In the genomic region with DNA sequence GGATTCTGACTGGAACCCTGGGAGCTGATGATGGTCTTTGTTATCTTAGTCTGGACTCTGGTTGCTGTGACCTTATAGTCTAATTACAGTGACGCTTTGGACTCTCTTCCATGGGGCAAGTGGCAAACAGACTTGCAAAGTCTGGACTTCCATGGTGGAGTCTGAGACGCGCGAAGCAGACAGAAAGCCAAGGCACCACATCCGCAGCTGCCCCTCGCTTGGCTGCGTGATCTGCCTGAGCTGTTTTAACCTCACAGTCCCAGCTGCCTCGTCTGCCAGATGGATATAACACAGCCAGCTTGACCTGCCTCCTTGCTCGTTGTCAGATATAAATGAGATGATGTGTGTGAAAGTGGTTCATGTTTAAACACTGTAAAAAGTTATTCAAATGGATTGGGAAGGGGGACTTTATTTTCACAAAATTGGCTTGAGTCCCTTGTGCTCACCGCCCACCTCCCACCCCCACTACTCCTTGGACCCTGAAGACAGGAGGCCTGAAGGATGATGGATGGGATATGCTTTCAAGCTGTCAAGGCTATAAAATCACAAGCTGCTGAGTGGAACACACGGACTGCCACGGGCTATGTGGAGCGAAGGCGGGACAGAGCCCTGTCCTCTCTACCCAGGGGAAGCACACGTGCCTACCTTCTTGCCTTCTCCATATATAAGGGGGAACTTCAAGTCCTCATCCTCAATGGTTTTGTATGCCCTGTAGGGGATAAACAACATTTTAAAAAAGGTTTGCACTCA, we compare ENCODE assay signal across 17 cellular contexts.
A peak's percentile ranks its signal among the peaks of the same experiment; 100 is the strongest.
DNase-seq lines count a peak whose midpoint lies in the region; ATAC-seq and TF ChIP-seq lines count a peak whose summit lies in the region.
"Had no signal": no experiment of that assay in that cellular context is flagged by ENCODE, and none has a peak within 500 bp of the region (broad histone marks: within the 10 kb centered on the region; RNA-seq: fewer than 3 reads in every experiment).

No MANE protein-coding gene starts in this region.

- H3K27me3 ChIP-seq in CD8-positive, alpha-beta memory T cell (ENCODE audit: insufficient read depth, low read length, poor library complexity, severe bottlenecking), result no peaks in the 10 kb centered on the region

- H3K27ac ChIP-seq in CD8-positive, alpha-beta memory T cell (ENCODE audit: low read depth, low read length), result no peak overlapping the region
- H3K27ac ChIP-seq: KMS-11, skin epidermis had no signal

- POLR2A ChIA-PET in CD8-positive, alpha-beta memory T cell (lab: Charles Lee), result no interaction called here

- no peaks in the 10 kb centered on the region for H3K36me3 Mint-ChIP-seq in neural crest cell (ENCODE audit: low read depth)
- peaks cover 40% of the 10 kb centered on the region for H3K36me3 Mint-ChIP-seq in type B pancreatic cell
- H3K36me3 Mint-ChIP-seq in CD8-positive, alpha-beta memory T cell, result peaks cover 0 to 1% (median 0%) of the 10 kb centered on the region in 3 donors
- H3K36me3 Mint-ChIP-seq: stimulated activated memory B cell treated with anti-CD40 and anti-IgM and Interleukin-4, amounts not matched to agents 10 μg/mL and 1 μg/mL and 100 μg/mL, for 72 hours had no signal

- no peak overlapping the region for H3K4me3 ChIP-seq in fibroblast of mammary gland (ENCODE audit: control insufficient read depth, low read depth, low read length)
- no peak overlapping the region for H3K4me3 ChIP-seq in CD8-positive, alpha-beta memory T cell (ENCODE audit: low read length)
- H3K4me3 ChIP-seq: skin epidermis had no signal

- H3K36me3 ChIP-seq in CD8-positive, alpha-beta memory T cell (ENCODE audit: insufficient read depth, low read length), result no peaks in the 10 kb centered on the region

- no peak for ATAC-seq in HG03469 (IDR thresholded peaks at IDR 0.05; ENCODE audit: unreplicated experiment)
- ATAC-seq: stimulated activated memory B cell treated with anti-CD40 and anti-IgM and Interleukin-4, amounts not matched to agents 10 μg/mL and 1 μg/mL and 100 μg/mL, for 72 hours had no signal

- H3K27ac Mint-ChIP-seq in neural crest cell (ENCODE audit: unreplicated experiment) (peak overlapping the region; percentile 53), type B pancreatic cell (no peak overlapping the region)
- H3K27ac Mint-ChIP-seq in CD8-positive, alpha-beta memory T cell, result no peak overlapping the region
- H3K27ac Mint-ChIP-seq: activated CD4-positive, alpha-beta T cell treated with anti-CD3 and anti-CD28 coated beads, Interleukin-2, amount 10 ng/mL, durations not matched to agents 24 days and 14 days; activated naive CD4-positive, alpha-beta T cell treated with anti-CD3 and anti-CD28 coated beads for 36 hours; stimulated activated memory B cell treated with anti-CD40 and anti-IgM and Interleukin-4, amounts not matched to agents 10 μg/mL and 1 μg/mL and 100 μg/mL, for 72 hours had no signal

- DNase-seq in AG08396 (ENCODE audit: low spot score), result peak; percentile 13
- peak; percentile 64 for DNase-seq in NCI-H2171 treated with DMSO at 0.1 percent for 48 hours (lab: John Stamatoyannopoulos, UW)
- DNase-seq in fibroblast of mammary gland (ENCODE audit: low read depth), result peak; percentile 46
- no peak for DNase-seq in neural crest cell (ENCODE audit: low read depth, low spot score)
- DNase-seq in activated CD4-positive, alpha-beta T cell treated with anti-CD3 and anti-CD28 coated beads for 1 hour, result no peak
- no peak for DNase-seq in type B pancreatic cell (ENCODE audit: extremely low spot score, unreplicated experiment)
- DNase-seq in CD8-positive, alpha-beta memory T cell, result no peak
- DNase-seq: activated CD4-positive, alpha-beta T cell treated with anti-CD3 and anti-CD28 coated beads, Interleukin-2, amount 10 ng/mL, durations not matched to agents 24 days and 14 days; activated naive CD4-positive, alpha-beta T cell treated with anti-CD3 and anti-CD28 coated beads for 36 hours; activated T-cell treated with anti-CD3 and anti-CD28 coated beads for 4 hours; effector CD8-positive, alpha-beta T cell; NCI-H1105; T1000 had no signal

- CTCF ChIA-PET in CD8-positive, alpha-beta memory T cell (lab: Charles Lee), result no interaction called here

- TF ChIP-seq CTCF in fibroblast of mammary gland (conservative IDR thresholded peaks at IDR 0.05; ENCODE audit: control insufficient read depth, insufficient read depth, low read depth, low read length) (no peak), neural crest cell (conservative IDR thresholded peaks at IDR 0.05) (no peak), type B pancreatic cell (conservative IDR thresholded peaks at IDR 0.05) (no peak)

- H3K9me3 Mint-ChIP-seq in neural crest cell, result peaks cover 4% of the 10 kb centered on the region
- no peaks in the 10 kb centered on the region for H3K9me3 Mint-ChIP-seq in type B pancreatic cell
- no peaks in the 10 kb centered on the region for H3K9me3 Mint-ChIP-seq in CD8-positive, alpha-beta memory T cell
- H3K9me3 Mint-ChIP-seq: activated CD4-positive, alpha-beta T cell treated with anti-CD3 and anti-CD28 coated beads, Interleukin-2, amount 10 ng/mL, durations not matched to agents 24 days and 14 days; activated naive CD4-positive, alpha-beta T cell treated with anti-CD3 and anti-CD28 coated beads for 36 hours; stimulated activated memory B cell treated with anti-CD40 and anti-IgM and Interleukin-4, amounts not matched to agents 10 μg/mL and 1 μg/mL and 100 μg/mL, for 72 hours had no signal

- H3K4me1 Mint-ChIP-seq in neural crest cell (peaks cover 21% of the 10 kb centered on the region), type B pancreatic cell (ENCODE audit: unreplicated experiment) (peaks cover 26% of the 10 kb centered on the region)
- no peaks in the 10 kb centered on the region for H3K4me1 Mint-ChIP-seq in CD8-positive, alpha-beta memory T cell
- H3K4me1 Mint-ChIP-seq: stimulated activated memory B cell treated with anti-CD40 and anti-IgM and Interleukin-4, amounts not matched to agents 10 μg/mL and 1 μg/mL and 100 μg/mL, for 72 hours had no signal

- no peaks in the 10 kb centered on the region for H3K9me3 ChIP-seq in CD8-positive, alpha-beta memory T cell (ENCODE audit: low read length)

- H3K27me3 Mint-ChIP-seq in neural crest cell (ENCODE audit: low read depth), result no peaks in the 10 kb centered on the region
- no peaks in the 10 kb centered on the region for H3K27me3 Mint-ChIP-seq in type B pancreatic cell
- H3K27me3 Mint-ChIP-seq in CD8-positive, alpha-beta memory T cell, result peaks cover 0 to 2% of the 10 kb centered on the region in 2 donors
- H3K27me3 Mint-ChIP-seq: stimulated activated memory B cell treated with anti-CD40 and anti-IgM and Interleukin-4, amounts not matched to agents 10 μg/mL and 1 μg/mL and 100 μg/mL, for 72 hours had no signal

- no peaks in the 10 kb centered on the region for H3K4me1 ChIP-seq in CD8-positive, alpha-beta memory T cell (ENCODE audit: insufficient read depth, low read length)

- H3K4me3 Mint-ChIP-seq in neural crest cell, result no peak overlapping the region
- H3K4me3 Mint-ChIP-seq in type B pancreatic cell, result no peak overlapping the region
- no peak overlapping the region for H3K4me3 Mint-ChIP-seq in CD8-positive, alpha-beta memory T cell
- H3K4me3 Mint-ChIP-seq: activated CD4-positive, alpha-beta T cell treated with anti-CD3 and anti-CD28 coated beads, Interleukin-2, amount 10 ng/mL, durations not matched to agents 24 days and 14 days; activated naive CD4-positive, alpha-beta T cell treated with anti-CD3 and anti-CD28 coated beads for 36 hours; stimulated activated memory B cell treated with anti-CD40 and anti-IgM and Interleukin-4, amounts not matched to agents 10 μg/mL and 1 μg/mL and 100 μg/mL, for 72 hours had no signal

Comparison
In these comparisons a context has a peak if more than half of its experiments do, and no peak if none do; other contexts are left out.
1. DNase-seq: peak in AG08396 (single experiment), NCI-H2171 treated with DMSO at 0.1 percent for 48 hours (single experiment) and fibroblast of mammary gland (single experiment); none in neural crest cell (single experiment), activated CD4-positive, alpha-beta T cell treated with anti-CD3 and anti-CD28 coated beads for 1 hour (single experiment), type B pancreatic cell (single experiment) and CD8-positive, alpha-beta memory T cell (0 of 5).